8 cellular contexts compared by ENCODE assay signal in the genomic region with DNA sequence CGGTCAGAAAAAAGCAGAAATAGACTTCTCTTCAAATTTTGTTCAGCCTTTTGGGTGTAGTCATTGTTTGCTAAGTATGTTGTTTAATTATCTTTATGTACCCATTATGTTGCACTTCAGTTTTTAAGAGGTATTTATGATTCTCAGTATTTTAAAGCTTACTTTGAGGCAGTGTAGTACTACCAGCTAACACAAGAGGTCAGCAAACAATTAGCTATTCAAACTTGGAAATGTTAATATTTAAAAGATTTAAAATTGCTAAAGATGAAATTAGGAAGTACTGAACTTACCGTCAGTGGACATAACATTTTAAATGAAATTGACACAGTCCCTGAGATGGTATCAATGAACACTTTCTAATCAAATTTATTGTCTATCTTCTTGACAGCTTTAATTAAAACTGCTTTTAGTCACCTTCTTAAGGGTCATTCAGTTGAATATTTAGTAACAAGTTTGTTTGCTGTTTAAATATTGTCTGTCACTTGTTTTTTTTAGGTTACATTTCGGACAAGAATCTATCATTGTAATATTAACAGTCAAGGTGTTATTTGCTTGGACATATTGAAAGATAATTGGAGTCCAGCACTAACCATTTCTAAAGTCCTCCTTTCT. TPM values are rescaled to one million over a fixed set of nuclear protein-coding genes. Genes with fewer than 3 reads are reported as not detected.
DNase-seq lines count a peak whose midpoint lies in the region; ATAC-seq and TF ChIP-seq lines count a peak whose summit lies in the region.

No MANE protein-coding gene starts in this region.

- H3K27me3 Mint-ChIP-seq in activated naive CD4-positive, alpha-beta T cell treated with anti-CD3 and anti-CD28 coated beads for 36 hours (ENCODE audit: low read depth) = no peaks in the 10 kb centered on the region
- no peaks in the 10 kb centered on the region for H3K27me3 Mint-ChIP-seq in activated T-helper 17 cell treated with anti-CD3 and anti-CD28 coated beads, Interleukin-2, amount 50 U/mL, for 72 hours

- H3K4me3 ChIP-seq in Peyer's patch (no peak overlapping the region), fibroblast of lung (replicated peaks in 1 of 4; ENCODE audit: control extremely low read depth in 1 of 4, insufficient read depth in 1 of 4, low read depth in 3 of 4, low read length in 4 of 4) (no peak overlapping the region)

- H3K27me3 ChIP-seq in Peyer's patch = no peaks in the 10 kb centered on the region
- no peaks in the 10 kb centered on the region for H3K27me3 ChIP-seq in fibroblast of lung (ENCODE audit: control insufficient read depth, insufficient read depth, low read length)

- TF ChIP-seq CTCF in AG09319 (IDR thresholded peaks at IDR 0.05; ENCODE audit: low read depth, low read length) (peak; percentile 80), Peyer's patch (IDR thresholded peaks at IDR 0.05) (peak; percentile 77 to 92 (median 82)), fibroblast of lung (conservative IDR thresholded peaks at IDR 0.05 in 1 of 2, IDR thresholded peaks at IDR 0.05 in 1 of 2; ENCODE audit: low read depth in 1 of 2, low read length in 2 of 2) (peak; percentile 43 to 77)

- H2AFZ ChIP-seq in fibroblast of lung (ENCODE audit: low read length) = no peak overlapping the region

- no peak for TF ChIP-seq POLR2A in Peyer's patch (IDR thresholded peaks at IDR 0.05)

- no peak overlapping the region for H3K9ac ChIP-seq in fibroblast of lung (ENCODE audit: insufficient read depth, low read length)

- H3K79me2 ChIP-seq in fibroblast of lung (ENCODE audit: control insufficient read depth, insufficient read depth, low read length) = no peaks in the 10 kb centered on the region

- H4K20me1 ChIP-seq in fibroblast of lung (ENCODE audit: control insufficient read depth, extremely low read depth, insufficient read depth, low read length) = peaks cover 1% of the 10 kb centered on the region

- H3K36me3 Mint-ChIP-seq in activated naive CD4-positive, alpha-beta T cell treated with anti-CD3 and anti-CD28 coated beads for 36 hours (ENCODE audit: low read depth) = peaks cover 4% of the 10 kb centered on the region
- peaks cover 32% of the 10 kb centered on the region for H3K36me3 Mint-ChIP-seq in activated T-helper 17 cell treated with anti-CD3 and anti-CD28 coated beads, Interleukin-2, amount 50 U/mL, for 72 hours (ENCODE audit: low read depth)

- H3K27ac Mint-ChIP-seq in activated naive CD4-positive, alpha-beta T cell treated with anti-CD3 and anti-CD28 coated beads for 36 hours = no peak overlapping the region
- H3K27ac Mint-ChIP-seq in activated T-helper 17 cell treated with anti-CD3 and anti-CD28 coated beads, Interleukin-2, amount 50 U/mL, for 72 hours = no peak overlapping the region

- no peak overlapping the region for H3K4me3 Mint-ChIP-seq in activated naive CD4-positive, alpha-beta T cell treated with anti-CD3 and anti-CD28 coated beads for 36 hours
- H3K4me3 Mint-ChIP-seq in activated T-helper 17 cell treated with anti-CD3 and anti-CD28 coated beads, Interleukin-2, amount 50 U/mL, for 72 hours = no peak overlapping the region

- H3K4me1 ChIP-seq in Peyer's patch = no peaks in the 10 kb centered on the region
- H3K4me1 ChIP-seq in fibroblast of lung (ENCODE audit: control insufficient read depth, extremely low read depth, insufficient read depth, low read length) = no peaks in the 10 kb centered on the region

- no peak overlapping the region for H3K27ac ChIP-seq in Peyer's patch
- H3K27ac ChIP-seq in fibroblast of lung (ENCODE audit: insufficient read depth, low read length) = no peak overlapping the region

- H3K36me3 ChIP-seq in Peyer's patch (peaks cover 0 to 14% (median 0%) of the 10 kb centered on the region in 3 donors), fibroblast of lung (ENCODE audit: control insufficient read depth, insufficient read depth, low read length) (peaks cover 3% of the 10 kb centered on the region)

- no peaks in the 10 kb centered on the region for H3K9me3 ChIP-seq in Peyer's patch
- no peaks in the 10 kb centered on the region for H3K9me3 ChIP-seq in fibroblast of lung (ENCODE audit: control insufficient read depth, insufficient read depth, low read depth, low read length)

- ATAC-seq in GM18867 (IDR thresholded peaks at IDR 0.05; ENCODE audit: unreplicated experiment) = peak; percentile 42
- no peak for ATAC-seq in activated T-helper 17 cell treated with anti-CD3 and anti-CD28 coated beads, Interleukin-2, amount 50 U/mL, for 72 hours (replicated peaks)

- H3K4me2 ChIP-seq in fibroblast of lung (ENCODE audit: extremely low read depth, insufficient read depth, low read length) = no peak overlapping the region

- intact Hi-C loops in activated naive CD4-positive, alpha-beta T cell treated with anti-CD3 and anti-CD28 coated beads for 36 hours (cut with micrococcal nuclease) = loop anchor here (1.0 to 10.0 kb wide), 6 partner anchors 28 to 1324 kb away; a partner anchor contains a TSS

- no peaks in the 10 kb centered on the region for H3K9me3 Mint-ChIP-seq in activated naive CD4-positive, alpha-beta T cell treated with anti-CD3 and anti-CD28 coated beads for 36 hours
- H3K9me3 Mint-ChIP-seq in activated T-helper 17 cell treated with anti-CD3 and anti-CD28 coated beads, Interleukin-2, amount 50 U/mL, for 72 hours = no peaks in the 10 kb centered on the region

- CTCF ChIA-PET in activated naive CD4-positive, alpha-beta T cell treated with anti-CD3 and anti-CD28 coated beads for 36 hours (lab: Charles Lee) = interaction anchor here (0.6 to 3.0 kb wide), 13 partner anchors 9 to 116 kb away, joined by 3 to 19 read pairs (median 4); no protein-coding TSS in a partner anchor

- DNase-seq in AG09319 (ENCODE audit: extremely low read depth, low read depth) (no peak), Peyer's patch (no peak), fibroblast of lung (ENCODE audit: low read depth in 2 of 2) (peak; percentile 34 to 74), renal cortical epithelial cell (ENCODE audit: low read depth) (peak; percentile 59)
- DNase-seq in activated naive CD4-positive, alpha-beta T cell treated with anti-CD3 and anti-CD28 coated beads for 36 hours = no peak
- DNase-seq in activated CD8-positive, alpha-beta memory T cell treated with anti-CD3 and anti-CD28 coated beads, Interleukin-2, amount 50 U/mL, for 4 hours = no peak

- no peaks in the 10 kb centered on the region for H3K4me1 Mint-ChIP-seq in activated naive CD4-positive, alpha-beta T cell treated with anti-CD3 and anti-CD28 coated beads for 36 hours (ENCODE audit: low read depth)
- no peaks in the 10 kb centered on the region for H3K4me1 Mint-ChIP-seq in activated T-helper 17 cell treated with anti-CD3 and anti-CD28 coated beads, Interleukin-2, amount 50 U/mL, for 72 hours

RNA-seq across cellular contexts. Expression of a gene that starts 28.1 kb away (rescaled TPM):
- total RNA-seq in Peyer's patch (10 to 100 TPM in 1 of 4 donors, 1 to 10 TPM in 3; 4.2 to 11.6 (median 7.7) TPM), fibroblast of lung (17.8 and 18.2 TPM in 2 replicates), renal cortical epithelial cell (9.9 and 17.2 TPM in 2 replicates)
- polyA plus RNA-seq in fibroblast of lung = 13.6 and 15.8 TPM in 2 replicates
- polyA plus RNA-seq in fibroblast of lung (2012) = 9.4 and 9.9 TPM in 2 replicates
- polyA minus RNA-seq in fibroblast of lung (ENCODE audit: low replicate concordance) = 3.6 TPM in 1 of 2 replicates, not detected in the other
- total RNA-seq in activated naive CD4-positive, alpha-beta T cell treated with anti-CD3 and anti-CD28 coated beads for 36 hours = 1 to 10 TPM; 2.4 to 3.1 TPM
- 1 to 10 TPM; 5.1 to 6.2 TPM for total RNA-seq in activated T-helper 17 cell treated with anti-CD3 and anti-CD28 coated beads, Interleukin-2, amount 50 U/mL, for 72 hours

RNA-seq across cellular contexts. Expression of a gene that starts 28.2 kb away (rescaled TPM):
- total RNA-seq in Peyer's patch (1,000 to 10,000 TPM in 1 of 4 donors, 100 to 1,000 TPM in 3; 409 to 1,183 (median 647) TPM), fibroblast of lung (1,860 and 3,172 TPM in 2 replicates), renal cortical epithelial cell (1,175 and 2,297 TPM in 2 replicates)
- 3,646 and 3,720 TPM in 2 replicates for polyA plus RNA-seq in fibroblast of lung
- polyA plus RNA-seq in fibroblast of lung (2012) = 2,674 and 3,021 TPM in 2 replicates
- 893 and 1,136 TPM in 2 replicates for polyA minus RNA-seq in fibroblast of lung (ENCODE audit: low replicate concordance)
- 1,000 to 10,000 TPM; 2,861 to 2,959 TPM for total RNA-seq in activated naive CD4-positive, alpha-beta T cell treated with anti-CD3 and anti-CD28 coated beads for 36 hours
- 1,000 to 10,000 TPM; 2,157 to 2,530 TPM for total RNA-seq in activated T-helper 17 cell treated with anti-CD3 and anti-CD28 coated beads, Interleukin-2, amount 50 U/mL, for 72 hours

RNA-seq across cellular contexts. Expression of a gene that starts 56.4 kb away (rescaled TPM):
- 10 to 100 TPM; 23.8 to 29.7 (median 25.1) TPM for total RNA-seq in Peyer's patch
- total RNA-seq in fibroblast of lung = 55.7 and 85.2 TPM in 2 replicates
- polyA plus RNA-seq in fibroblast of lung = 27.7 and 41.5 TPM in 2 replicates
- 20.1 and 28.0 TPM in 2 replicates for polyA plus RNA-seq in fibroblast of lung (2012)
- polyA minus RNA-seq in fibroblast of lung (ENCODE audit: low replicate concordance) = 7.0 and 9.1 TPM in 2 replicates
- total RNA-seq in renal cortical epithelial cell = 16.3 and 22.5 TPM in 2 replicates
- total RNA-seq in activated naive CD4-positive, alpha-beta T cell treated with anti-CD3 and anti-CD28 coated beads for 36 hours = 1 to 10 TPM; 6.0 to 7.0 TPM
- total RNA-seq in activated T-helper 17 cell treated with anti-CD3 and anti-CD28 coated beads, Interleukin-2, amount 50 U/mL, for 72 hours = 10 to 100 TPM; 10.6 to 15.9 TPM

Comparison
In these comparisons a context has a peak if more than half of its experiments do, and no peak if none do; other contexts are left out.
1. DNase-seq: peak in fibroblast of lung (2 of 2) and renal cortical epithelial cell (single experiment); none in AG09319 (single experiment), Peyer's patch (0 of 3), activated naive CD4-positive, alpha-beta T cell treated with anti-CD3 and anti-CD28 coated beads for 36 hours (single experiment) and activated CD8-positive, alpha-beta memory T cell treated with anti-CD3 and anti-CD28 coated beads, Interleukin-2, amount 50 U/mL, for 4 hours (single experiment).
2. Peak in every context shown above with its lines, with median percentiles within 50 percentile points of each other: CTCF ChIP-seq.